ENCODE assay signal across 9 cellular contexts in the genomic region with DNA sequence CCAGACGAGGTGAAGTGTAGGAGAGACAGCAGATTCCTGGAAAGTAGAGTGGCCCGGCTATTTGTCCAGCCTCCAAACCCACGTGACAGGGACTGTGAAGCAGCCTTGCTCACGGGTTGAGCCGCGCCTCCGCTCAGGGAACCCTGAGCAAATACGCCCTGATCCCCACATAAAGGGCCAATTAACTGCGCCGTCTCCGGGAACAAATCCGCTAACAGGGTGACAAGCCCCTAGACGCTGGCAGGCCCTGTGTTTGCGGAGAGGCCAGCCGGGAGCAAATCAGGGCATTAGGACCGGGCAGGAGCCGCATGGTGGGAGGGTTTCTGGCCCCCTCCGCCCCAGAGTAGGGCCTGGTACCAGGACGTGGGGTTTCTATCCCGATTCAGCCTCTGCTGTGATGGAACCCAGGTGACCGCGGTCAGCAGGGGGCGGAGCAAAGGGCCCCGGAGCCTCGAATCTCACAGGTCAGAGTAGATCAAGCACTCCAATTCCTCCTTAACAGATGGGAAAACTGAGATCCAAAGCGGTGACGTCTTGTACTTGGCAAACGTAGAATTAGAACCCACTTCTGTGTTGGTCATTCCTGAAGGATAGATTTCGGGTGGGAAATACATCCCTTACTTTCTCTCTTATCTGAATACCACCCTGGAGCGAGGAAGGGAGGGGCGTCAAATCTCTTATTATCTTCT. TPM values are rescaled to one million over a fixed set of nuclear protein-coding genes. Genes with fewer than 3 reads are reported as not detected.
DNase-seq lines count a peak whose midpoint lies in the region; ATAC-seq and TF ChIP-seq lines count a peak whose summit lies in the region.
"Had no signal": no experiment of that assay in that cellular context is flagged by ENCODE, and none has a peak within 500 bp of the region (broad histone marks: within the 10 kb centered on the region; RNA-seq: fewer than 3 reads in every experiment).

No MANE protein-coding gene starts in this region.

- no peak overlapping the region for H3K27ac Mint-ChIP-seq in MCF 10A (ENCODE audit: low read depth, unreplicated experiment)
- H3K27ac Mint-ChIP-seq in naive thymus-derived CD8-positive, alpha-beta T cell = peak overlapping the region in 1 of 10 donors; percentile 60
- H3K27ac Mint-ChIP-seq: activated naive CD4-positive, alpha-beta T cell treated with anti-CD3 and anti-CD28 coated beads for 36 hours had no signal

- H2BK15ac ChIP-seq in IMR-90 (ENCODE audit: low read depth, low read length) = no peak overlapping the region

- H4K91ac ChIP-seq in IMR-90 (ENCODE audit: insufficient read depth, low read depth, low read length) = no peak overlapping the region

- TF ChIP-seq CTCF in IMR-90 (conservative IDR thresholded peaks at IDR 0.05; ENCODE audit: low read depth, low read length) = no peak
- TF ChIP-seq CTCF in MCF 10A (IDR thresholded peaks at IDR 0.05; ENCODE audit: unreplicated experiment) = no peak
- peak; percentile 2 for TF ChIP-seq CTCF in kidney epithelial cell (IDR thresholded peaks at IDR 0.05; ENCODE audit: insufficient read depth, low read length, poor library complexity, severe bottlenecking)
- TF ChIP-seq CTCF in suprapubic skin (IDR thresholded peaks at IDR 0.05) = no peak

- H3K56ac ChIP-seq in IMR-90 (ENCODE audit: extremely low read depth, insufficient read depth, low read length) = no peak overlapping the region

- H2AK9ac ChIP-seq in IMR-90 (replicated peaks; ENCODE audit: low read depth, low read length, poor library complexity) = no peak overlapping the region

- H3K4me2 ChIP-seq in IMR-90 (ENCODE audit: low read depth, low read length) = peak overlapping the region; percentile 73

- DNase-seq in IMR-90 (peak; percentile 35), MCF 10A (ENCODE audit: unreplicated experiment) (peak; percentile 23), kidney epithelial cell (ENCODE audit: low read depth) (no peak), suprapubic skin (ENCODE audit: low spot score in 2 of 2) (peak in 1 of 2 donors; percentile 74), germinal center (ENCODE audit: low spot score) (no peak), NOMO-1 treated with dmso at 0.1 percent for 144 hours (lab: John Stamatoyannopoulos, UW; ENCODE audit: unreplicated experiment) (no peak)
- no peak for DNase-seq in naive thymus-derived CD8-positive, alpha-beta T cell
- DNase-seq: activated naive CD4-positive, alpha-beta T cell treated with anti-CD3 and anti-CD28 coated beads for 36 hours; NK-92 treated with Interleukin-12 subunit alpha and Interleukin-12 subunit beta, amount 100 ng/mL, for 24 hours had no signal

- H4K5ac ChIP-seq in IMR-90 (ENCODE audit: low read depth, low read length) = no peak overlapping the region

- no peak for TF ChIP-seq POLR2A in IMR-90 (IDR thresholded peaks at IDR 0.05; ENCODE audit: low read depth, low read length)
- TF ChIP-seq POLR2A in suprapubic skin (IDR thresholded peaks at IDR 0.05) = no peak

- POLR2A ChIA-PET in IMR-90 (lab: Charles Lee; ENCODE audit: unreplicated experiment) (no interaction called here), MCF 10A (lab: Yijun Ruan, JAX) (no interaction called here)
- POLR2A ChIA-PET in naive thymus-derived CD8-positive, alpha-beta T cell (lab: Charles Lee) = no interaction called here

- no peaks in the 10 kb centered on the region; the same call in 1 of the 2 replicates for H3K9me1 ChIP-seq in IMR-90 (ENCODE audit: insufficient read depth, low read length)

- CTCF ChIA-PET in IMR-90 (lab: Yijun Ruan, JAX) (interaction anchor here (1.0 kb wide), 1 partner anchor 13 kb away, joined by 3 read pairs; no protein-coding TSS in a partner anchor), MCF 10A (lab: Yijun Ruan, JAX) (no interaction called here)

- TF ChIP-seq EP300 in suprapubic skin (IDR thresholded peaks at IDR 0.05) = no peak

- no peak overlapping the region for H3K18ac ChIP-seq in IMR-90 (ENCODE audit: low read depth, low read length)

- H2AFZ ChIP-seq in IMR-90 (replicated peaks; ENCODE audit: low read length, poor library complexity) = peak overlapping the region; percentile 79

- H3K9me3 Mint-ChIP-seq in MCF 10A (ENCODE audit: unreplicated experiment) = no peaks in the 10 kb centered on the region
- no peaks in the 10 kb centered on the region for H3K9me3 Mint-ChIP-seq in naive thymus-derived CD8-positive, alpha-beta T cell
- H3K9me3 Mint-ChIP-seq: activated naive CD4-positive, alpha-beta T cell treated with anti-CD3 and anti-CD28 coated beads for 36 hours had no signal

- H3K36me3 ChIP-seq in IMR-90 (ENCODE audit: control insufficient read depth, insufficient read depth, low read length) = no peaks in the 10 kb centered on the region
- H3K36me3 ChIP-seq in kidney epithelial cell (ENCODE audit: control insufficient read depth, insufficient read depth, low read length) = no peaks in the 10 kb centered on the region
- no peaks in the 10 kb centered on the region for H3K36me3 ChIP-seq in suprapubic skin

- H2BK5ac ChIP-seq in IMR-90 (ENCODE audit: low read depth, low read length, poor library complexity, severe bottlenecking) = no peak overlapping the region

- H2BK120ac ChIP-seq in IMR-90 (ENCODE audit: low read depth, low read length) = no peak overlapping the region

- no peak overlapping the region for H2AK5ac ChIP-seq in IMR-90 (ENCODE audit: low read depth, low read length)

- peaks cover 60% of the 10 kb centered on the region for H3K27me3 Mint-ChIP-seq in MCF 10A (ENCODE audit: insufficient read depth, unreplicated experiment)
- H3K27me3 Mint-ChIP-seq in naive thymus-derived CD8-positive, alpha-beta T cell = peaks cover 48 to 84% (median 72%) of the 10 kb centered on the region in 5 donors

- H3K79me1 ChIP-seq in IMR-90 (ENCODE audit: low read depth in 1 of 2, low read length in 2 of 2) = no peaks in the 10 kb centered on the region

- no peak overlapping the region for H4K8ac ChIP-seq in IMR-90 (ENCODE audit: low read depth in 2 of 2, low read length in 2 of 2)

- H3K4me3 Mint-ChIP-seq in MCF 10A (ENCODE audit: unreplicated experiment) = no peak overlapping the region
- peak overlapping the region in 5 of 10 donors; percentile 0 to 36 (median 16) for H3K4me3 Mint-ChIP-seq in naive thymus-derived CD8-positive, alpha-beta T cell
- H3K4me3 Mint-ChIP-seq: activated naive CD4-positive, alpha-beta T cell treated with anti-CD3 and anti-CD28 coated beads for 36 hours had no signal

- intact Hi-C loops in IMR-90 (cut with micrococcal nuclease) (loop anchor here (10.0 kb wide), 2 partner anchors 458 to 788 kb away; no protein-coding TSS in a partner anchor), MCF 10A (cut with micrococcal nuclease) (no loop called here)

- H2BK20ac ChIP-seq in IMR-90 (ENCODE audit: low read depth, low read length) = no peak overlapping the region

- no peak overlapping the region for H3K14ac ChIP-seq in IMR-90 (replicated peaks; ENCODE audit: low read depth, low read length)

- H3K9me3 ChIP-seq in IMR-90 (ENCODE audit: control insufficient read depth, insufficient read depth, low read length) (no peaks in the 10 kb centered on the region; the same call in 1 of the 2 replicates), suprapubic skin (no peaks in the 10 kb centered on the region)

- H3K9ac ChIP-seq in IMR-90 (ENCODE audit: low read depth, low read length) = no peak overlapping the region

- 0 out of 2 replicates have a peak, but pooled peaks cover 4% of the 10 kb centered on the region for H4K20me1 ChIP-seq in IMR-90 (ENCODE audit: insufficient read depth, low read length)

- no peak overlapping the region for H3K4ac ChIP-seq in IMR-90 (ENCODE audit: low read depth, low read length)

- ATAC-seq in IMR-90 (ENCODE audit: low read depth) = peak; percentile 71
- no peak for ATAC-seq in naive thymus-derived CD8-positive, alpha-beta T cell

- dilution Hi-C loops in IMR-90 (cut with HindIII; ENCODE audit: low sequenced_read_pairs, unreplicated experiment) = no loop called here

- H3K27me3 ChIP-seq in IMR-90 (ENCODE audit: control insufficient read depth, insufficient read depth, low read length) (peaks cover 81% of the 10 kb centered on the region), kidney epithelial cell (ENCODE audit: control insufficient read depth, insufficient read depth, low read length) (peaks cover 76% of the 10 kb centered on the region), suprapubic skin (peaks cover 92% of the 10 kb centered on the region)

- TF ChIP-seq RAD21 in IMR-90 (IDR thresholded peaks at IDR 0.05; ENCODE audit: low read length) = no peak

- 3% methylated on average over 9 of the region's 31 CpGs; no CpG with 5 or more reads in 1 of the 2 experiments for WGBS in IMR-90 (ENCODE audit: extremely low coverage in 2 of 2, insufficient read length in 1 of 2), 2 experiments
- 4% methylated on average over 22 of the region's 31 CpGs for WGBS in suprapubic skin

- peak overlapping the region; percentile 19 for H3K4me3 ChIP-seq in IMR-90 (ENCODE audit: insufficient read depth, low read depth, low read length)
- H3K4me3 ChIP-seq in kidney epithelial cell (ENCODE audit: low read depth, low read length) = no peak overlapping the region
- H3K4me3 ChIP-seq in suprapubic skin = peak overlapping the region; percentile 15

- H3K4me1 Mint-ChIP-seq in MCF 10A (ENCODE audit: insufficient read depth, unreplicated experiment) = no peaks in the 10 kb centered on the region
- H3K4me1 Mint-ChIP-seq in naive thymus-derived CD8-positive, alpha-beta T cell = peaks cover 20 to 48% (median 39%) of the 10 kb centered on the region in 4 donors

- no peak overlapping the region for H3K23ac ChIP-seq in IMR-90 (ENCODE audit: low read depth, low read length)

- no peaks in the 10 kb centered on the region for H3K36me3 Mint-ChIP-seq in MCF 10A (ENCODE audit: insufficient read depth, unreplicated experiment)
- H3K36me3 Mint-ChIP-seq in naive thymus-derived CD8-positive, alpha-beta T cell = peaks cover 0 to 2% (median 0%) of the 10 kb centered on the region in 3 donors

- H3K4me1 ChIP-seq in IMR-90 (ENCODE audit: control insufficient read depth, insufficient read depth, low read length) (no peaks in the 10 kb centered on the region), suprapubic skin (peaks cover 43% of the 10 kb centered on the region)

- in situ Hi-C loops in IMR-90 (cut with MboI; ENCODE audit: low sequenced_read_pairs) = no loop called here

- BruUV-seq in IMR-90 (replicated peaks; lab: Mats Ljungman, UMichigan) (no TSS peak), MCF 10A (replicated peaks; lab: Mats Ljungman, UMichigan) (no TSS peak)

- no peak overlapping the region for H3K27ac ChIP-seq in IMR-90 (ENCODE audit: insufficient read depth, low read length)
- no peak overlapping the region for H3K27ac ChIP-seq in suprapubic skin

RNA-seq across cellular contexts. Expression of a gene that starts 2.0 kb away (rescaled TPM):
- total RNA-seq in IMR-90 (2012; rRNA removed) = 10.3 and 12.0 TPM in 2 replicates
- 54.1 and 64.5 TPM in 2 replicates for polyA plus RNA-seq in IMR-90 (2012; rRNA removed)
- 20.7 and 53.7 TPM in 2 replicates for polyA plus RNA-seq in IMR-90 (2012; cell fraction: cytosol; rRNA removed)
- polyA plus RNA-seq in IMR-90 (2012; cell fraction: nucleus; rRNA removed; ENCODE audit: low replicate concordance) = 445 and 537 TPM in 2 replicates
- 104 and 117 TPM in 2 replicates for total RNA-seq in MCF 10A (2022)
- 57.0 and 70.2 TPM in 2 replicates for total RNA-seq in kidney epithelial cell
- 1 to 10 TPM; 1.9 to 6.8 (median 3.6) TPM for total RNA-seq in suprapubic skin
- 10 to 100 TPM; 49.4 to 55.0 TPM for total RNA-seq in naive thymus-derived CD8-positive, alpha-beta T cell
- polyA plus RNA-seq in naive thymus-derived CD8-positive, alpha-beta T cell = 1 to 10 TPM; 5.8 to 7.0 (median 6.9) TPM

RNA-seq across cellular contexts. Expression of a gene that starts 34.4 kb away (rescaled TPM):
- 0.56 and 0.72 TPM in 2 replicates for total RNA-seq in IMR-90 (2012; rRNA removed)
- polyA plus RNA-seq in IMR-90 (2012; rRNA removed) = 0.82 and 1.4 TPM in 2 replicates
- polyA plus RNA-seq in IMR-90 (2012; cell fraction: cytosol; rRNA removed) = 0.55 and 1.0 TPM in 2 replicates
- 1.3 and 3.6 TPM in 2 replicates for polyA plus RNA-seq in IMR-90 (2012; cell fraction: nucleus; rRNA removed; ENCODE audit: low replicate concordance)
- 10.6 and 14.2 TPM in 2 replicates for total RNA-seq in MCF 10A (2022)
- 5.1 and 6.3 TPM in 2 replicates for total RNA-seq in kidney epithelial cell
- 10 to 100 TPM in 2 of 4 donors, 1 to 10 TPM in 2; 2.5 to 18.7 (median 9.6) TPM for total RNA-seq in suprapubic skin
- not detected for total RNA-seq in naive thymus-derived CD8-positive, alpha-beta T cell
- polyA plus RNA-seq in naive thymus-derived CD8-positive, alpha-beta T cell = under 1 TPM in 1 of 3 donors, not detected in 2; 0.04 TPM
- total RNA-seq: activated naive CD4-positive, alpha-beta T cell treated with anti-CD3 and anti-CD28 coated beads for 36 hours had no signal

RNA-seq across cellular contexts. Expression of a gene that starts 55.8 kb away (rescaled TPM):
- total RNA-seq in IMR-90 (2012; rRNA removed) = not detected in 2 replicates
- polyA plus RNA-seq in IMR-90 (2012; rRNA removed) = not detected in 2 replicates
- not detected in 2 replicates for polyA plus RNA-seq in IMR-90 (2012; cell fraction: cytosol; rRNA removed)
- not detected in 2 replicates for polyA plus RNA-seq in IMR-90 (2012; cell fraction: nucleus; rRNA removed; ENCODE audit: low replicate concordance)
- not detected in 2 replicates for total RNA-seq in MCF 10A (2022)
- not detected in 2 replicates for total RNA-seq in kidney epithelial cell
- total RNA-seq in suprapubic skin = not detected
- not detected for total RNA-seq in naive thymus-derived CD8-positive, alpha-beta T cell
- polyA plus RNA-seq in naive thymus-derived CD8-positive, alpha-beta T cell = not detected
- total RNA-seq: activated naive CD4-positive, alpha-beta T cell treated with anti-CD3 and anti-CD28 coated beads for 36 hours had no signal

Comparison
In these comparisons a context has a peak if more than half of its experiments do, and no peak if none do; other contexts are left out.
1. DNase-seq: peak in IMR-90 (single experiment) and MCF 10A (single experiment); none in kidney epithelial cell (single experiment), naive thymus-derived CD8-positive, alpha-beta T cell (0 of 10), germinal center (single experiment) and NOMO-1 treated with dmso at 0.1 percent for 144 hours (single experiment).